Comparison of ENCODE assay signal across 19 cellular contexts in the genomic region with DNA sequence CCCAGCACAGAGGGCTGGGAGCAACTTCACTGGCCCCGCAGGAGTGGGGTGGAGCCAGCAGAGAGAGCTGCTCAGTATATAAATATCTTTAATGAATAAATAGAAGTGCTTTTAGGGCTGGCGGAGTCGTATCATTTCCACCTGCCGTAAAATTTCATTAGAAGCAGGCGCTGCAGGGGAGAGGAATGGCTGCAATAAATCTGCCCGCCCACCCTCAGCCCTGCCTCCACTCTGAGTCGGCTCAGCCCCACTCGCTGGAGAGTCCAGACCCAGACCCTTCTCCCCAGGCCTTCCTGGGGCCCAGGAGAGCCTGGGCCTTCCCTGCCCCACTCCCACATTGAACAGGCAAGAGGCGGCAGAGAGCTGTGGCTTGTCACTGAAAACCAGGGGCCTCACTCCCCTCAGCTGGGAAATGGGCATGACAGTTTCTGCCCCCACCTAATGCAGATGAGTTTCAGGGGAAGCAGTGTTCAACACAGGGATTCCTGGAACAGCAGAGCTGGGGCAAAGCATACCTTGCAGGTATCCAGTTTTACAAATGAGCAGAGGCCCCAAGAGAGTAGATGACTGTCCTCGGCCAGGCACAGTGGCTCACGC. TPM values are rescaled to one million over a fixed set of nuclear protein-coding genes. Genes with fewer than 3 reads are reported as not detected.
A peak's percentile ranks its signal among the peaks of the same experiment; 100 is the strongest.
DNase-seq lines count a peak whose midpoint lies in the region; ATAC-seq, FAIRE-seq and TF ChIP-seq lines count a peak whose summit lies in the region.
"Had no signal": no experiment of that assay in that cellular context is flagged by ENCODE, and none has a peak within 500 bp of the region (broad histone marks: within the 10 kb centered on the region; RNA-seq: fewer than 3 reads in every experiment).

No MANE protein-coding gene starts in this region.

- H3K9me3 Mint-ChIP-seq in nephron = no peaks in the 10 kb centered on the region
- H3K9me3 Mint-ChIP-seq: CD14-positive monocyte, IgD-negative memory B cell had no signal

- no peak for TF ChIP-seq CTCF in cardiac muscle cell (IDR thresholded peaks at IDR 0.05; ENCODE audit: low read depth, low read length)
- no peak for TF ChIP-seq CTCF in heart left ventricle (IDR thresholded peaks at IDR 0.05)
- TF ChIP-seq CTCF in nephron (IDR thresholded peaks at IDR 0.05; ENCODE audit: unreplicated experiment in 3 of 3) = no peak
- no peak for TF ChIP-seq CTCF in kidney (IDR thresholded peaks at IDR 0.05; ENCODE audit: borderline replicate concordance, extremely low read depth, insufficient read depth)

- DNase-seq in cardiac muscle cell (ENCODE audit: low read depth in 1 of 2, low spot score in 1 of 2) = no peak
- DNase-seq in heart left ventricle = no peak
- DNase-seq in NCI-H1092 (lab: John Stamatoyannopoulos, UW) = peak; percentile 20
- peak; percentile 12 for DNase-seq in NCI-H2227 treated with DMSO at 0.1 percent for 48 hours (lab: John Stamatoyannopoulos, UW)
- no peak for DNase-seq in NCI-H1930 (lab: John Stamatoyannopoulos, UW)
- no peak for DNase-seq in kidney
- DNase-seq: COR-L47, H7, Kasumi-1, NCI-H1436, NCI-H2081 treated with DMSO at 0.1 percent for 48 hours, RPMI8226, SIG-M5, T-helper 17 cell had no signal

- H3K4me1 Mint-ChIP-seq in nephron = peaks cover 44% of the 10 kb centered on the region
- H3K4me1 Mint-ChIP-seq: CD14-positive monocyte, IgD-negative memory B cell had no signal

- no peak for FAIRE-seq in kidney (lab: Jason Lieb, UNC)

- peaks cover 32% of the 10 kb centered on the region for H3K27me3 Mint-ChIP-seq in nephron (ENCODE audit: low read depth)
- H3K27me3 Mint-ChIP-seq: IgD-negative memory B cell had no signal

- H3K27ac Mint-ChIP-seq in nephron = peak overlapping the region in 2 of 3 experiments; percentile 3 to 8
- H3K27ac Mint-ChIP-seq: IgD-negative memory B cell, T-helper 17 cell had no signal

- no peak overlapping the region for H3K4me3 Mint-ChIP-seq in nephron
- H3K4me3 Mint-ChIP-seq: CD14-positive monocyte, IgD-negative memory B cell, T-helper 17 cell had no signal

- no peak overlapping the region for H3K4me3 ChIP-seq in cardiac muscle cell
- H3K4me3 ChIP-seq in heart left ventricle = no peak overlapping the region
- no peak overlapping the region for H3K4me3 ChIP-seq in kidney (ENCODE audit: low read length in 2 of 2)

- peaks cover 4% of the 10 kb centered on the region for H3K36me3 Mint-ChIP-seq in nephron (ENCODE audit: low read depth)

- ATAC-seq in heart left ventricle (no peak), GM18907 (IDR thresholded peaks at IDR 0.05; ENCODE audit: unreplicated experiment) (no peak)
- ATAC-seq: T-helper 17 cell had no signal

- H3K27me3 ChIP-seq in cardiac muscle cell (no peaks in the 10 kb centered on the region), heart left ventricle (peaks cover 0 to 9% (median 3%) of the 10 kb centered on the region in 9 donors)

- H3K9me3 ChIP-seq in cardiac muscle cell (ENCODE audit: low read depth) = no peaks in the 10 kb centered on the region
- H3K9me3 ChIP-seq in heart left ventricle = no peaks in the 10 kb centered on the region
- H3K9me3 ChIP-seq in kidney (ENCODE audit: control insufficient read depth in 1 of 2, low read length in 2 of 2) = no peaks in the 10 kb centered on the region

- intact Hi-C loops in heart left ventricle (cut with DNase I) (no loop called here), kidney (cut with DNase I) (no loop called here)

- H3K27ac ChIP-seq in cardiac muscle cell (peak overlapping the region; percentile 9), heart left ventricle (peak overlapping the region in 1 of 12 donors; percentile 42), kidney (ENCODE audit: low read depth in 2 of 2, low read length in 2 of 2) (no peak overlapping the region)

- peaks cover 47% of the 10 kb centered on the region for H3K4me1 ChIP-seq in cardiac muscle cell (ENCODE audit: low read depth)
- H3K4me1 ChIP-seq in heart left ventricle = peaks cover 0 to 45% (median 13%) of the 10 kb centered on the region in 12 donors
- peaks cover 0 to 3% of the 10 kb centered on the region in 2 donors for H3K4me1 ChIP-seq in kidney (ENCODE audit: control insufficient read depth in 1 of 2, insufficient read depth in 1 of 2, low read depth in 1 of 2, low read length in 2 of 2)

- H3K9ac ChIP-seq in kidney (ENCODE audit: low read length in 2 of 2) = no peak overlapping the region

- no peak for TF ChIP-seq POLR2A in heart left ventricle (IDR thresholded peaks at IDR 0.05)

- H3K36me3 ChIP-seq in cardiac muscle cell = no peaks in the 10 kb centered on the region
- H3K36me3 ChIP-seq in heart left ventricle = peaks cover 0 to 6% (median 4%) of the 10 kb centered on the region in 9 donors
- no peaks in the 10 kb centered on the region for H3K36me3 ChIP-seq in kidney (ENCODE audit: control insufficient read depth in 1 of 2, insufficient read depth in 2 of 2, low read length in 2 of 2)

- WGBS in heart left ventricle, 4 donors = 61 to 72% (median 68%) methylated on average over 11 of the region's 11 CpGs

RNA-seq across cellular contexts. Expression of a gene that starts 23.8 kb away (rescaled TPM):
- 136 and 321 TPM in 2 replicates for total RNA-seq in cardiac muscle cell
- polyA plus RNA-seq in cardiac muscle cell = 83.4 and 162 TPM in 2 replicates
- total RNA-seq in heart left ventricle = 10 to 100 TPM in 5 of 9 donors, 1 to 10 TPM in 4; 3.7 to 49.5 (median 17.4) TPM
- 10 to 100 TPM; 10.7 to 28.1 TPM for polyA plus RNA-seq in heart left ventricle
- total RNA-seq in kidney = 4.1 TPM
- polyA plus RNA-seq in kidney (ENCODE audit: insufficient read depth, low read depth, low replicate concordance) = 2.8 TPM
- total RNA-seq: NCI-H460, T-helper 17 cell had no signal
- polyA plus RNA-seq: CD14-positive monocyte, IgD-negative memory B cell had no signal

Comparison
In these comparisons a context has a peak if more than half of its experiments do, and no peak if none do; other contexts are left out.
1. DNase-seq: peak in NCI-H1092 (single experiment) and NCI-H2227 treated with DMSO at 0.1 percent for 48 hours (single experiment); none in cardiac muscle cell (0 of 2), heart left ventricle (0 of 5), NCI-H1930 (0 of 2) and kidney (single experiment).